In the genomic region with DNA sequence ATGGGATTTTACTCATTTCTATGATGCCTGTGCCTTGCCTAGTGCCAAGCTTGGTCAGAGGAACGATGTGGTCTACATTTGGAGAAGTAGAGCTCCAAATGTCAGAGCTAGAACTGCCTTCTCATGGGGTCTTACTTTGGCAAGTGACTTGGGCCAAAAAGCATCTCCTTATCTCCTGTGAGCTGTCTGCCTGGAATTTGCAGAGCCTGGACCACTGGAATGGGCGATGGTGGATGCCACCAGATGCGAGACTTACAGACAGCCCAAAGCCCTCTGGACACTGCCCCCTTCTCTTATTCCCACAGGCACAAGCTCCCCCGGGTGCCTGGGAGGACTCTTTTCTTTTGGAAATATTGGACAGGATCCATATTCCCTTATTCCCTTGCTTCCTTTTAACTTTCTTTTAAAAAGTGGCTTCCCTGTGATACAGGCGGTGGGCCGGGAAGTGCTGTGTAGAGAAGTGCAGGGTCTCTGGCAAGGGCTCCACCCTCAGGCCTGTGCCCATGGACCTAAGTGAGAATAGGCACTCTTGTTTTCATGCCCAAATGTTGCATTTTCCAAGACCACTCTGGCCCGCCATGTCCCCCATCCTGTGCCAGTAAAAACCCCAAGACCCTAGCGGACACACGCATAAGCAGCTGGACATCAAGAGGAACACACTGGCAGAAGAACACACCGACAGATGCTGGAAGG, we compare ENCODE assay signal across 19 cellular contexts.
DNase-seq lines count a peak whose midpoint lies in the region; FAIRE-seq and TF ChIP-seq lines count a peak whose summit lies in the region.
"Had no signal": no experiment of that assay in that cellular context is flagged by ENCODE, and none has a peak within 500 bp of the region (broad histone marks: within the 10 kb centered on the region; RNA-seq: fewer than 3 reads in every experiment).

No MANE protein-coding gene starts in this region.

- H3K9me3 ChIP-seq in astrocyte (ENCODE audit: insufficient read depth, low read depth, low read length) (no peaks in the 10 kb centered on the region), trophoblast cell (ENCODE audit: insufficient read depth, low read depth, low read length) (no peaks in the 10 kb centered on the region), neural progenitor cell (ENCODE audit: low read depth) (no peaks in the 10 kb centered on the region)
- H3K9me3 ChIP-seq: HAP-1 had no signal

- H3K4me1 ChIP-seq in astrocyte (ENCODE audit: insufficient read depth, low read length) (peaks cover 19% of the 10 kb centered on the region), trophoblast cell (ENCODE audit: control insufficient read depth in 1 of 2, insufficient read depth in 2 of 2, low read length in 2 of 2) (peaks cover 0 to 6% of the 10 kb centered on the region in 2 experiments), neural progenitor cell (no peaks in the 10 kb centered on the region)

- H2BK5ac ChIP-seq in trophoblast cell (ENCODE audit: low read depth, low read length, poor library complexity) = no peak overlapping the region

- H3K18ac ChIP-seq in trophoblast cell (ENCODE audit: low read length) = no peak overlapping the region

- H3K4me2 ChIP-seq in astrocyte (ENCODE audit: low read length) = no peak overlapping the region
- H3K4me2 ChIP-seq in trophoblast cell (ENCODE audit: low read length) = no peak overlapping the region
- H3K4me2 ChIP-seq in neural progenitor cell = no peak overlapping the region

- peaks cover 20% of the 10 kb centered on the region for H3K79me2 ChIP-seq in astrocyte (ENCODE audit: insufficient read depth, low read length)
- no peaks in the 10 kb centered on the region for H3K79me2 ChIP-seq in trophoblast cell (ENCODE audit: control insufficient read depth, insufficient read depth, low read length, poor library complexity)
- peaks cover 17% of the 10 kb centered on the region for H3K79me2 ChIP-seq in neural progenitor cell (ENCODE audit: low read depth)

- H3K27ac Mint-ChIP-seq in astrocyte (ENCODE audit: unreplicated experiment) (no peak overlapping the region), neural progenitor cell (no peak overlapping the region)
- H3K27ac Mint-ChIP-seq: CD14-positive monocyte, IgD-negative memory B cell had no signal

- TF ChIP-seq CTCF in astrocyte (IDR thresholded peaks at IDR 0.05; ENCODE audit: insufficient read depth, low read depth, low read length) = no peak
- no peak for TF ChIP-seq CTCF in fibroblast of the aortic adventitia (IDR thresholded peaks at IDR 0.05; ENCODE audit: insufficient read depth, low read length)
- TF ChIP-seq CTCF in neural progenitor cell (IDR thresholded peaks at IDR 0.05) = no peak

- WGBS in trophoblast cell (ENCODE audit: extremely low coverage, insufficient coverage, insufficient read length) = no CpG with 5 or more reads among the region's 10 CpGs

- H2AFZ ChIP-seq in astrocyte (ENCODE audit: low read depth, low read length) = no peak overlapping the region
- no peak overlapping the region for H2AFZ ChIP-seq in trophoblast cell (ENCODE audit: insufficient read depth, low read length, poor library complexity)
- no peak overlapping the region for H2AFZ ChIP-seq in neural progenitor cell (replicated peaks)

- H3K27ac ChIP-seq in astrocyte (ENCODE audit: low read depth, low read length) (no peak overlapping the region), trophoblast cell (ENCODE audit: low read depth, low read length) (no peak overlapping the region), neural progenitor cell (no peak overlapping the region)
- H3K27ac ChIP-seq: HL-60 had no signal

- H3K79me1 ChIP-seq in trophoblast cell (ENCODE audit: low read length) = no peaks in the 10 kb centered on the region

- H3K4me1 Mint-ChIP-seq in astrocyte (ENCODE audit: low read depth, unreplicated experiment) (peaks cover 50% of the 10 kb centered on the region), neural progenitor cell (peaks cover 32% of the 10 kb centered on the region)
- H3K4me1 Mint-ChIP-seq: CD14-positive monocyte, IgD-negative memory B cell had no signal

- H3K14ac ChIP-seq in trophoblast cell (ENCODE audit: low read length) = no peak overlapping the region

- no peak overlapping the region for H4K8ac ChIP-seq in trophoblast cell (ENCODE audit: low read depth, low read length)

- no peak overlapping the region for H3K23ac ChIP-seq in trophoblast cell (ENCODE audit: low read length)

- H3K9me3 Mint-ChIP-seq in astrocyte (ENCODE audit: unreplicated experiment) = peaks cover 3% of the 10 kb centered on the region
- peaks cover 7% of the 10 kb centered on the region for H3K9me3 Mint-ChIP-seq in neural progenitor cell

- H3F3A ChIP-seq in neural progenitor cell (ENCODE audit: low read depth) = no peaks in the 10 kb centered on the region

- H3K4ac ChIP-seq in trophoblast cell (ENCODE audit: low read depth, low read length) = no peak overlapping the region

- no peak overlapping the region for H3K4me3 Mint-ChIP-seq in astrocyte (ENCODE audit: unreplicated experiment)
- H3K4me3 Mint-ChIP-seq in neural progenitor cell = no peak overlapping the region
- H3K4me3 Mint-ChIP-seq: CD14-positive monocyte, IgD-negative memory B cell had no signal

- no peak overlapping the region for H2BK12ac ChIP-seq in trophoblast cell (ENCODE audit: low read length)

- H3K27me3 Mint-ChIP-seq in astrocyte (ENCODE audit: low read depth, unreplicated experiment) = no peaks in the 10 kb centered on the region
- no peaks in the 10 kb centered on the region for H3K27me3 Mint-ChIP-seq in neural progenitor cell (ENCODE audit: insufficient read depth, low read depth)
- H3K27me3 Mint-ChIP-seq: IgD-negative memory B cell had no signal

- H3K36me3 ChIP-seq in astrocyte (ENCODE audit: insufficient read depth, low read length) (no peaks in the 10 kb centered on the region), trophoblast cell (ENCODE audit: control insufficient read depth in 1 of 2, insufficient read depth in 2 of 2, low read length in 2 of 2) (no peaks in the 10 kb centered on the region), neural progenitor cell (no peaks in the 10 kb centered on the region)
- H3K36me3 ChIP-seq: HAP-1 had no signal

- H2AK5ac ChIP-seq in trophoblast cell (ENCODE audit: low read length) = no peak overlapping the region

- peaks cover 11% of the 10 kb centered on the region for H3K36me3 Mint-ChIP-seq in astrocyte (ENCODE audit: low read depth, unreplicated experiment)
- no peaks in the 10 kb centered on the region for H3K36me3 Mint-ChIP-seq in neural progenitor cell
- H3K36me3 Mint-ChIP-seq: CD14-positive monocyte, IgD-negative memory B cell had no signal

- DNase-seq in EH (ENCODE audit: low read depth) (peak; percentile 51), astrocyte (ENCODE audit: low read depth) (peak; percentile 72), fibroblast of the aortic adventitia (ENCODE audit: low read depth) (peak; percentile 57), trophoblast cell (no peak), NCI-H69 (lab: John Stamatoyannopoulos, UW) (no peak), NCI-H510A (lab: John Stamatoyannopoulos, UW) (no peak), neural progenitor cell (ENCODE audit: low spot score) (no peak)
- no peak for DNase-seq in activated CD4-positive, alpha-beta T cell treated with anti-CD3 and anti-CD28 coated beads for 1 hour
- DNase-seq: 8988T, DMS79 treated with DMSO at 0.1 percent for 48 hours, Karpas-422, NCI-H1417 treated with DMSO at 0.1 percent for 48 hours, NCI-H1930, NCI-H526 treated with DMSO at 0.1 percent for 48 hours had no signal

- H2BK120ac ChIP-seq in trophoblast cell (ENCODE audit: insufficient read depth, low read length, poor library complexity) = no peak overlapping the region

- H4K20me1 ChIP-seq in astrocyte (ENCODE audit: insufficient read depth, low read length) (peaks cover 17% of the 10 kb centered on the region), neural progenitor cell (ENCODE audit: low read depth) (peaks cover 10% of the 10 kb centered on the region)

- no peak overlapping the region for H3K4me3 ChIP-seq in astrocyte (ENCODE audit: insufficient read depth, low read depth, low read length)
- H3K4me3 ChIP-seq in fibroblast of the aortic adventitia (ENCODE audit: low read depth, low read length) = no peak overlapping the region
- no peak overlapping the region for H3K4me3 ChIP-seq in trophoblast cell (ENCODE audit: low read depth, low read length)
- H3K4me3 ChIP-seq in neural progenitor cell = no peak overlapping the region
- H3K4me3 ChIP-seq: HAP-1 had no signal

- no peak overlapping the region for H4K91ac ChIP-seq in trophoblast cell (ENCODE audit: low read depth, low read length)

- FAIRE-seq in astrocyte (lab: Jason Lieb, UNC) = no peak
- FAIRE-seq: G401.6 had no signal

- H3K27me3 ChIP-seq in astrocyte (ENCODE audit: insufficient read depth, low read length) = no peaks in the 10 kb centered on the region
- no peaks in the 10 kb centered on the region for H3K27me3 ChIP-seq in trophoblast cell (ENCODE audit: insufficient read depth, low read length)
- no peaks in the 10 kb centered on the region for H3K27me3 ChIP-seq in neural progenitor cell

- H4K12ac ChIP-seq in trophoblast cell (ENCODE audit: low read depth, low read length) = no peak overlapping the region

- H3K9ac ChIP-seq in astrocyte (ENCODE audit: low read length) (no peak overlapping the region), trophoblast cell (ENCODE audit: low read length) (peak overlapping the region; percentile 64), neural progenitor cell (no peak overlapping the region)

Comparison
In these comparisons a context has a peak if more than half of its experiments do, and no peak if none do; other contexts are left out.
1. DNase-seq: peak in EH (single experiment), astrocyte (single experiment) and fibroblast of the aortic adventitia (single experiment); none in trophoblast cell (0 of 2), NCI-H69 (single experiment), NCI-H510A (single experiment), activated CD4-positive, alpha-beta T cell treated with anti-CD3 and anti-CD28 coated beads for 1 hour (single experiment) and neural progenitor cell (single experiment).